16 cellular contexts compared by ENCODE assay signal in genomic region chr2:240902615-240903041, GRCh38. TPM values are rescaled to one million over a fixed set of nuclear protein-coding genes. Genes with fewer than 3 reads are reported as not detected.
"Had no signal": no experiment of that assay in that cellular context is flagged by ENCODE, and none has a peak within 500 bp of the region (broad histone marks: within the 10 kb centered on the region; RNA-seq: fewer than 3 reads in every experiment).

No MANE protein-coding gene starts in this region.

- H3K36me3 ChIP-seq: colonic mucosa, gastrocnemius medialis, tibial artery had no signal

- H3K4me1 ChIP-seq: colonic mucosa had no signal

- H3K9me3 ChIP-seq: colonic mucosa, gastrocnemius medialis had no signal

- H3K9me3 Mint-ChIP-seq: naive thymus-derived CD8-positive, alpha-beta T cell; stimulated activated effector memory CD8-positive, alpha-beta T cell treated with anti-CD3 and anti-CD28 coated beads, Interleukin-12 subunit alpha, Interleukin-12 subunit beta, amount 100 ng/mL, for 72 hours had no signal

- H3K4me3 ChIP-seq: colonic mucosa, gastrocnemius medialis, tibial artery had no signal

- H3K27me3 Mint-ChIP-seq: activated CD4-positive, alpha-beta T cell treated with anti-CD3 and anti-CD28 coated beads for 36 hours had no signal

- H3K4me1 Mint-ChIP-seq: activated CD4-positive, alpha-beta T cell treated with anti-CD3 and anti-CD28 coated beads for 36 hours; naive thymus-derived CD8-positive, alpha-beta T cell; stimulated activated effector memory CD8-positive, alpha-beta T cell treated with anti-CD3 and anti-CD28 coated beads, Interleukin-12 subunit alpha, Interleukin-12 subunit beta, amount 100 ng/mL, for 72 hours had no signal

- H3K36me3 Mint-ChIP-seq: naive thymus-derived CD8-positive, alpha-beta T cell; stimulated activated effector memory CD8-positive, alpha-beta T cell treated with anti-CD3 and anti-CD28 coated beads, Interleukin-12 subunit alpha, Interleukin-12 subunit beta, amount 100 ng/mL, for 72 hours had no signal

- H3K27ac Mint-ChIP-seq: activated CD4-positive, alpha-beta T cell treated with anti-CD3 and anti-CD28 coated beads for 36 hours; stimulated activated effector memory CD8-positive, alpha-beta T cell treated with anti-CD3 and anti-CD28 coated beads, Interleukin-12 subunit alpha, Interleukin-12 subunit beta, amount 100 ng/mL, for 72 hours had no signal

- H3K27ac ChIP-seq: colonic mucosa, gastrocnemius medialis, tibial artery had no signal

- H3K4me3 Mint-ChIP-seq: activated CD4-positive, alpha-beta T cell treated with anti-CD3 and anti-CD28 coated beads for 36 hours; naive thymus-derived CD8-positive, alpha-beta T cell; stimulated activated effector memory CD8-positive, alpha-beta T cell treated with anti-CD3 and anti-CD28 coated beads, Interleukin-12 subunit alpha, Interleukin-12 subunit beta, amount 100 ng/mL, for 72 hours had no signal

- DNase-seq: activated CD4-positive, alpha-beta T cell treated with anti-CD3 and anti-CD28 coated beads for 36 hours; activated naive CD4-positive, alpha-beta T cell treated with Interleukin-2 at 50 U/mL for 16 hours; caudate nucleus; colonic mucosa; gastrocnemius medialis; kidney glomerular epithelial cell; SHP77; small intestine; tibial artery had no signal

- ATAC-seq: activated CD4-positive, alpha-beta T cell treated with anti-CD3 and anti-CD28 coated beads for 36 hours; gastrocnemius medialis; naive thymus-derived CD8-positive, alpha-beta T cell; stimulated activated effector memory CD8-positive, alpha-beta T cell treated with anti-CD3 and anti-CD28 coated beads, Interleukin-12 subunit alpha, Interleukin-12 subunit beta, amount 100 ng/mL, for 72 hours had no signal

- FAIRE-seq: small intestine had no signal

RNA-seq across cellular contexts. Expression of gene CROCC2, which starts 3.5 kb away (rescaled TPM):
- total RNA-seq: activated CD4-positive, alpha-beta T cell treated with anti-CD3 and anti-CD28 coated beads for 36 hours; lung microvascular endothelial cell; mononuclear cell; naive thymus-derived CD8-positive, alpha-beta T cell; T-helper 2 cell treated with Interferon-gamma antibody and Interleukin-4, amounts not matched to agents 100 ng/mL and 5 ng/mL, for 36 hours had no signal
- polyA plus RNA-seq: naive thymus-derived CD8-positive, alpha-beta T cell had no signal

RNA-seq across cellular contexts. Expression of gene MAB21L4, which starts 6.7 kb away (rescaled TPM):
- total RNA-seq: activated CD4-positive, alpha-beta T cell treated with anti-CD3 and anti-CD28 coated beads for 36 hours; gastrocnemius medialis; lung microvascular endothelial cell; mononuclear cell; naive thymus-derived CD8-positive, alpha-beta T cell; omental fat pad; T-helper 2 cell treated with Interferon-gamma antibody and Interleukin-4, amounts not matched to agents 100 ng/mL and 5 ng/mL, for 36 hours had no signal
- polyA plus RNA-seq: naive thymus-derived CD8-positive, alpha-beta T cell had no signal

RNA-seq across cellular contexts. Expression of gene AGXT, which starts 34.0 kb away (rescaled TPM):
- total RNA-seq: activated CD4-positive, alpha-beta T cell treated with anti-CD3 and anti-CD28 coated beads for 36 hours; lung microvascular endothelial cell; mononuclear cell; naive thymus-derived CD8-positive, alpha-beta T cell; renal cortical epithelial cell; T-helper 2 cell treated with Interferon-gamma antibody and Interleukin-4, amounts not matched to agents 100 ng/mL and 5 ng/mL, for 36 hours had no signal
- polyA plus RNA-seq: naive thymus-derived CD8-positive, alpha-beta T cell had no signal
